12 cellular contexts compared by ENCODE assay signal in the genomic region with DNA sequence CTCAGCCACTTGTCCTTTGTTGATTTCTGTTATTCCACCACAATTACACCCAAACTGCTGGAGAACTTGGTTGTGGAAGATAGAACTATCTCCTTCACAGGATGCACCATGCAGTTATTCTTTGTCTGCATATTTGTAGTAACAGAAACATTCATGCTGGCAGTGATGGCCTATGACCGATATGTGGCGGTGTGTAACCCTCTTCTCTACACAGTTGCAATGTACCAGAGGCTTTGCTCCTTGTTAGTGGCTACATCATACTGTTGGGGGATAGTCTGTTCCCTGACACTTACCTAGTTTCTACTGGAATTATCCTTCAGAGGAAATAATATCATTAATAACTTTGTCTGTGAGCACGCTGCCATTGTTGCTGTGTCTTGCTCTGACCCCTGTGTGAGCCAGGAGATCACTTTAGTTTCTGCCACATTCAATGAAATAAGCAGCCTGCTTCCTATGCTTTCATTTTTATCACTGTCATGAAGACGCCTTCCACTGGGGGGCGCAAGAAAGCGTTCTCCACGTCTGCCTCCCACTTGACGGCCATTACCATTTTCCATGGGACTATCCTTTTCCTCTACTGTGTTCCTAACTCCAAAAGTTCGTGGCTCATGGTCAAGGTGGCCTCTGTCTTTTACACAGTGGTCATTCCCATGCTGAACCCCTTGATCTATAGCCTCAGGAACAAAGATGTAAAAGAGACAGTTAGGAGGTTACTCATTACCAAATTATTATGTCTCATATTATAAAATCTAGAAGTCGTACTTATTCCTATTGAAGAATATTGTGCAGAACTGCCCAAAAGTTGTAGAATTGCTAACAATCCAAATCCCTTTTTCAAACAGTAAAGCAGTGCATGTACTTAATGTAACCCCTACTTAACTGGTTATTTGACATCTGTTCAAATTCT. TPM values are rescaled to one million over a fixed set of nuclear protein-coding genes. Genes with fewer than 3 reads are reported as not detected.
DNase-seq lines count a peak whose midpoint lies in the region; ATAC-seq and TF ChIP-seq lines count a peak whose summit lies in the region.
"Had no signal": no experiment of that assay in that cellular context is flagged by ENCODE, and none has a peak within 500 bp of the region (broad histone marks: within the 10 kb centered on the region; RNA-seq: fewer than 3 reads in every experiment).

No MANE protein-coding gene starts in this region.

- H2AFZ ChIP-seq in GM23248 (no peak overlapping the region), OCI-LY7 (ENCODE audit: low read length) (no peak overlapping the region), smooth muscle cell (ENCODE audit: low read depth) (no peak overlapping the region)

- no peak overlapping the region for H3K9ac ChIP-seq in GM23248
- no peak overlapping the region for H3K9ac ChIP-seq in smooth muscle cell (ENCODE audit: low read depth)

- H3K9me3 ChIP-seq in GM23248 (ENCODE audit: low read depth): no peaks in the 10 kb centered on the region
- H3K9me3 ChIP-seq in OCI-LY7 (ENCODE audit: low read length): no peaks in the 10 kb centered on the region
- peaks cover 3% of the 10 kb centered on the region for H3K9me3 ChIP-seq in smooth muscle cell (replicated peaks; ENCODE audit: low read depth)

- no peaks in the 10 kb centered on the region for H3K36me3 ChIP-seq in GM23248 (ENCODE audit: low read depth)
- H3K36me3 ChIP-seq in OCI-LY7 (ENCODE audit: insufficient read depth, low read length): no peaks in the 10 kb centered on the region
- no peaks in the 10 kb centered on the region for H3K36me3 ChIP-seq in smooth muscle cell (ENCODE audit: low read depth)

- peak; percentile 74 for TF ChIP-seq CTCF in OCI-LY7 (conservative IDR thresholded peaks at IDR 0.05; ENCODE audit: low read length)
- TF ChIP-seq CTCF in osteocyte (IDR thresholded peaks at IDR 0.05): no peak
- TF ChIP-seq CTCF in smooth muscle cell (IDR thresholded peaks at IDR 0.05; ENCODE audit: borderline replicate concordance, insufficient read depth, poor library complexity, severe bottlenecking): no peak

- CTCF ChIA-PET in OCI-LY7 (lab: Charles Lee; ENCODE audit: unreplicated experiment): no interaction called here

- intact Hi-C loops in OCI-LY7 (cut with micrococcal nuclease; ENCODE audit: unreplicated experiment): no loop called here

- H3K27me3 ChIP-seq in GM23248 (replicated peaks; ENCODE audit: insufficient read depth) (no peaks in the 10 kb centered on the region), smooth muscle cell (ENCODE audit: low read depth) (no peaks in the 10 kb centered on the region)

- no peaks in the 10 kb centered on the region; the same call in 1 of the 2 replicates for H3K9me2 ChIP-seq in GM23248 (ENCODE audit: insufficient read depth)
- no peaks in the 10 kb centered on the region for H3K9me2 ChIP-seq in OCI-LY7 (ENCODE audit: insufficient read depth, low read length)

- no peak overlapping the region for H3K27ac ChIP-seq in GM23248
- no peak overlapping the region for H3K27ac ChIP-seq in OCI-LY7 (ENCODE audit: low read depth, low read length, poor library complexity, severe bottlenecking)
- H3K27ac ChIP-seq in smooth muscle cell (ENCODE audit: low read depth): no peak overlapping the region

- POLR2A ChIA-PET in OCI-LY7 (lab: Charles Lee): no interaction called here

- H3K27ac Mint-ChIP-seq in osteocyte (ENCODE audit: unreplicated experiment): no peak overlapping the region

- ATAC-seq in GM19351 (IDR thresholded peaks at IDR 0.05; ENCODE audit: unreplicated experiment): no peak

- H3K4me1 ChIP-seq in GM23248 (ENCODE audit: insufficient read depth) (no peaks in the 10 kb centered on the region), OCI-LY7 (ENCODE audit: insufficient read depth, low read length, poor library complexity, severe bottlenecking) (no peaks in the 10 kb centered on the region), smooth muscle cell (ENCODE audit: low read depth) (no peaks in the 10 kb centered on the region)

- H3K4me2 ChIP-seq in GM23248 (ENCODE audit: unreplicated experiment) (no peak overlapping the region), OCI-LY7 (ENCODE audit: low read length) (no peak overlapping the region), smooth muscle cell (no peak overlapping the region)

- no peaks in the 10 kb centered on the region for H3K36me3 Mint-ChIP-seq in osteocyte (ENCODE audit: unreplicated experiment)

- WGBS in GM23248 (ENCODE audit: low coverage in 1 of 2, low lambda C conversion rate in 2 of 2, missing lambda C conversion rate in 2 of 2), 2 experiments: 12 to 13% methylated on average over 10 of the region's 10 CpGs
- 35% methylated on average over 10 of the region's 10 CpGs for WGBS in smooth muscle cell (ENCODE audit: low lambda C conversion rate)

- H4K20me1 ChIP-seq in GM23248 (ENCODE audit: insufficient read depth) (no peaks in the 10 kb centered on the region), OCI-LY7 (ENCODE audit: insufficient read depth, low read length) (no peaks in the 10 kb centered on the region), smooth muscle cell (ENCODE audit: low read depth) (no peaks in the 10 kb centered on the region)

- H3K79me2 ChIP-seq in GM23248 (ENCODE audit: insufficient read depth) (no peaks in the 10 kb centered on the region), OCI-LY7 (ENCODE audit: insufficient read depth, low read depth, low read length) (no peaks in the 10 kb centered on the region), smooth muscle cell (ENCODE audit: low read depth) (no peaks in the 10 kb centered on the region)

- H3K4me1 Mint-ChIP-seq in osteocyte (ENCODE audit: unreplicated experiment): no peaks in the 10 kb centered on the region

- in situ Hi-C loops in GM23248 (cut with MboI): no loop called here

- H3K9me3 Mint-ChIP-seq in osteocyte (ENCODE audit: unreplicated experiment): peaks cover 25% of the 10 kb centered on the region

- DNase-seq in NCI-H82 (lab: John Stamatoyannopoulos, UW) (peak; percentile 36), NCI-H82 treated with DMSO at 0.1 percent for 48 hours (lab: John Stamatoyannopoulos, UW; ENCODE audit: unreplicated experiment) (no peak), GM23248 (peak; percentile 1), OCI-LY7 (ENCODE audit: low spot score) (peak; percentile 3), iPS DF 4.7 (ENCODE audit: extremely low read depth, low spot score) (peak; percentile 22), osteocyte (ENCODE audit: extremely low spot score, unreplicated experiment) (no peak), smooth muscle cell (lab: John Stamatoyannopoulos, UW; ENCODE audit: unreplicated experiment) (no peak)
- DNase-seq: posterior cingulate gyrus, SHP77 treated with DMSO at 0.1 percent for 48 hours had no signal

- BruUV-seq in OCI-LY7 (replicated peaks; lab: Mats Ljungman, UMichigan): no TSS peak

- H3F3A ChIP-seq in GM23248 (ENCODE audit: insufficient read depth) (no peaks in the 10 kb centered on the region), smooth muscle cell (ENCODE audit: low read depth) (no peaks in the 10 kb centered on the region)

- H3K4me3 Mint-ChIP-seq in osteocyte (ENCODE audit: unreplicated experiment): no peak overlapping the region

- H3K4me3 ChIP-seq in GM23248 (no peak overlapping the region), OCI-LY7 (ENCODE audit: low read depth, low read length, poor library complexity, severe bottlenecking) (no peak overlapping the region), smooth muscle cell (no peak overlapping the region)

- no peaks in the 10 kb centered on the region for H3K27me3 Mint-ChIP-seq in osteocyte (ENCODE audit: unreplicated experiment)

RNA-seq across cellular contexts. Expression of a gene that starts 53.2 kb away (rescaled TPM):
- not detected in 2 replicates for total RNA-seq in GM23248 (2014; rRNA removed; shearing (Covaris generic))
- polyA plus RNA-seq in GM23248 (2016; fragmentation: Nextera tagmentation; extraction: Ambion mirVana) (not detected in 2 replicates), smooth muscle cell (not detected in 2 replicates)
- not detected in 2 replicates for total RNA-seq in OCI-LY7 (2014; rRNA removed; shearing (Covaris generic))
- total RNA-seq in OCI-LY7 (2022) (not detected in 2 replicates), osteocyte (not detected in 2 replicates), smooth muscle cell (not detected in 2 replicates)
- total RNA-seq: kidney epithelial cell, MCF 10A had no signal

RNA-seq across cellular contexts. Expression of a gene that starts 58.0 kb away (rescaled TPM):
- not detected in 2 replicates for total RNA-seq in GM23248 (2014; rRNA removed; shearing (Covaris generic))
- polyA plus RNA-seq in GM23248 (2016; fragmentation: Nextera tagmentation; extraction: Ambion mirVana) (not detected in 2 replicates), smooth muscle cell (not detected in 2 replicates)
- not detected in 2 replicates for total RNA-seq in OCI-LY7 (2014; rRNA removed; shearing (Covaris generic))
- total RNA-seq in OCI-LY7 (2022) (not detected in 2 replicates), osteocyte (not detected in 2 replicates), smooth muscle cell (not detected in 2 replicates)
- total RNA-seq: kidney epithelial cell, MCF 10A had no signal

Comparison
In these comparisons a context has a peak if more than half of its experiments do, and no peak if none do; other contexts are left out.
1. DNase-seq: peak in NCI-H82 (single experiment), GM23248 (single experiment), OCI-LY7 (single experiment) and iPS DF 4.7 (single experiment); none in NCI-H82 treated with DMSO at 0.1 percent for 48 hours (single experiment), osteocyte (single experiment) and smooth muscle cell (single experiment).